In the genomic region with DNA sequence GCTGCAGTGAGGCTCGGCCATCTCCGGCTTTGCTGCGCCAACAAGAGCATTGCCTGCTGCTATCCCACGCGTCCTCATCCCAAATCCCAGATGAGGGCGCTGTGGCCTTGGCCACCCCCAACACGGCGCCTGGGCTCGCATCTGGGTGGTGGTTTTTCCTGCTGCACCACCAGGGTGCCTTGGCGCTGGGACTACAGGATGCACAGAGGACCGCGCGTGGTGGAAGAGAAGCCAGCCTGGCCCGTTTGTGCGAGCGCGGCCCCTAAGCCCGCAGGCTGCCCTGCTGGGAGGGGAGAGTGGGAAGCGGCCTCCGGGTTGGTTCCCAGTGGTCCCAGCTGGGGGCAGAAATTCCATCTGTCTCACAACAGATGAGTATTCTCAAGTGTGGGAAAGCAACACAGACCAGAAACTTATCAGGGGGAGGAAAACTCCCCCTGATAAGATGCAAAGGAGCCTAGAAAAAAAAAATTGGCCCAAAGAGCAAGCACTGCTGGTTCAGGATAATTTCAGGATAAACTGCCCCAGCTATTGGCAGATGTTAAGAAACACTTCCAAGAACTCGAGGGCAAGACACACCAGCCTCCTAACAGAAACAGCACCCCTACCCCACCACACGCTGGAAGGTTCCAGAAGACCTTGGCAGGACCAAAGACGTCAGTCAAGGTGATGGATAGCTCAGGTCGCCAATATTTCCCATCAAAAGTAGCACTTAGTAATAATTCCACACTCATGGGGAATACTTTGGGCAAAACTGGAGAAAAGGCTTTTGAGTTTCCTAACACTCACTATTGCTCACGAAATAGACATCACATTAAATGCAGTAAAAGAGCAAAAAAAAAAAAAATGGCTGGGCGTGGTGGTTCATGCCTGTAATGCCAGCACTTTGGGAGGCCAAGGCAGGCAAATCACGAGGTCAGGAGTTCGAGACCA, we compare ENCODE assay signal across 8 cellular contexts.
A peak's percentile ranks its signal among the peaks of the same experiment; 100 is the strongest.
DNase-seq lines count a peak whose midpoint lies in the region; ATAC-seq, FAIRE-seq and TF ChIP-seq lines count a peak whose summit lies in the region.

No MANE protein-coding gene starts in this region.

- H3K27ac ChIP-seq in IMR-90 (ENCODE audit: insufficient read depth, low read length), result no peak overlapping the region

- peaks cover 13% of the 10 kb centered on the region; the same call in 1 of the 2 replicates for H4K20me1 ChIP-seq in IMR-90 (ENCODE audit: insufficient read depth, low read length)

- no TSS peak for BruUV-seq in IMR-90 (replicated peaks; lab: Mats Ljungman, UMichigan)

- peak overlapping the region; percentile 83 for H2AFZ ChIP-seq in IMR-90 (replicated peaks; ENCODE audit: low read length, poor library complexity)

- H3K4me3 ChIP-seq in IMR-90 (ENCODE audit: insufficient read depth, low read depth, low read length) (no peak overlapping the region), cardiac fibroblast (replicated peaks in 1 of 2; ENCODE audit: low read depth in 2 of 2, low read length in 2 of 2) (peak overlapping the region in 1 of 2 donors; percentile 13), kidney epithelial cell (ENCODE audit: low read depth, low read length) (no peak overlapping the region)

- H3K23ac ChIP-seq in IMR-90 (ENCODE audit: low read depth, low read length), result peak overlapping the region; percentile 69; the same call in 1 of the 2 replicates

- POLR2A ChIA-PET in IMR-90 (lab: Charles Lee; ENCODE audit: unreplicated experiment), result interaction anchor here (0.6 kb wide), 2 partner anchors 8 to 51 kb away, joined by 3 to 5 read pairs; no protein-coding TSS in a partner anchor

- peak overlapping the region; percentile 83 for H2BK120ac ChIP-seq in IMR-90 (ENCODE audit: low read depth, low read length)

- peak overlapping the region; percentile 85 for H3K14ac ChIP-seq in IMR-90 (replicated peaks; ENCODE audit: low read depth, low read length)

- TF ChIP-seq CTCF in IMR-90 (conservative IDR thresholded peaks at IDR 0.05; ENCODE audit: low read depth, low read length), result peak; percentile 72
- peak; percentile 89 for TF ChIP-seq CTCF in cardiac fibroblast (IDR thresholded peaks at IDR 0.05; ENCODE audit: low read depth, low read length)
- peak; percentile 90 for TF ChIP-seq CTCF in kidney epithelial cell (IDR thresholded peaks at IDR 0.05; ENCODE audit: insufficient read depth, low read length, poor library complexity, severe bottlenecking)

- H3K4me2 ChIP-seq in IMR-90 (ENCODE audit: low read depth, low read length), result no peak overlapping the region

- TF ChIP-seq POLR2A in IMR-90 (IDR thresholded peaks at IDR 0.05; ENCODE audit: low read depth, low read length) (0 out of 2 replicates have a peak, but pooled peaks have one; percentile 13), GM18505 (IDR thresholded peaks at IDR 0.05; ENCODE audit: borderline replicate concordance, extremely low read depth, insufficient read depth, insufficient read length) (no peak), H54 (IDR thresholded peaks at IDR 0.05; ENCODE audit: low read depth, low read length) (no peak)

- CTCF ChIA-PET in IMR-90 (lab: Yijun Ruan, JAX), result interaction anchor here (0.9 to 1.6 kb wide), 5 partner anchors 9 to 177 kb away, joined by 3 to 7 read pairs (median 3); no protein-coding TSS in a partner anchor

- dilution Hi-C loops in IMR-90 (cut with HindIII; ENCODE audit: low sequenced_read_pairs, unreplicated experiment), result no loop called here

- in situ Hi-C loops in IMR-90 (cut with MboI; ENCODE audit: low sequenced_read_pairs), result loop anchor here (25.0 kb wide), 1 partner anchor 170 kb away; no protein-coding TSS in a partner anchor

- H3K4me1 ChIP-seq in IMR-90 (ENCODE audit: control insufficient read depth, insufficient read depth, low read length), result peaks cover 21% of the 10 kb centered on the region

- H3K9ac ChIP-seq in IMR-90 (ENCODE audit: low read depth, low read length), result no peak overlapping the region

- H4K5ac ChIP-seq in IMR-90 (ENCODE audit: low read depth, low read length), result no peak overlapping the region

- H3K27me3 ChIP-seq in IMR-90 (ENCODE audit: control insufficient read depth, insufficient read depth, low read length) (peaks cover 2% of the 10 kb centered on the region; the same call in 1 of the 2 replicates), kidney epithelial cell (ENCODE audit: control insufficient read depth, insufficient read depth, low read length) (no peaks in the 10 kb centered on the region)

- TF ChIP-seq RAD21 in IMR-90 (IDR thresholded peaks at IDR 0.05; ENCODE audit: low read length), result peak; percentile 79

- H3K36me3 ChIP-seq in IMR-90 (ENCODE audit: control insufficient read depth, insufficient read depth, low read length), result no peaks in the 10 kb centered on the region
- H3K36me3 ChIP-seq in kidney epithelial cell (ENCODE audit: control insufficient read depth, insufficient read depth, low read length), result no peaks in the 10 kb centered on the region

- H3K18ac ChIP-seq in IMR-90 (ENCODE audit: low read depth, low read length), result no peak overlapping the region

- H4K8ac ChIP-seq in IMR-90 (ENCODE audit: low read depth in 2 of 2, low read length in 2 of 2), result peak overlapping the region in 1 of 2 experiments; percentile 57; a peak in 1 of 4 replicates

- peaks cover 32% of the 10 kb centered on the region for H3K9me1 ChIP-seq in IMR-90 (ENCODE audit: insufficient read depth, low read length)

- 0 out of 2 replicates have a peak, but pooled peaks cover 2% of the 10 kb centered on the region for H3K9me3 ChIP-seq in IMR-90 (ENCODE audit: control insufficient read depth, insufficient read depth, low read length)

- H2BK20ac ChIP-seq in IMR-90 (ENCODE audit: low read depth, low read length), result peak overlapping the region; percentile 91

- intact Hi-C loops in IMR-90 (cut with micrococcal nuclease), result loop anchor here (1.0 to 2.0 kb wide), 3 partner anchors 62 to 225 kb away; no protein-coding TSS in a partner anchor

- H3K4ac ChIP-seq in IMR-90 (ENCODE audit: low read depth, low read length), result peak overlapping the region; percentile 81

- H2AK5ac ChIP-seq in IMR-90 (ENCODE audit: low read depth, low read length), result peak overlapping the region; percentile 71

- no peak overlapping the region for H3K56ac ChIP-seq in IMR-90 (ENCODE audit: extremely low read depth, insufficient read depth, low read length)

- ATAC-seq in IMR-90 (ENCODE audit: low read depth) (peak; percentile 69), GM18505 (IDR thresholded peaks at IDR 0.05; ENCODE audit: unreplicated experiment) (no peak), HG03439 (IDR thresholded peaks at IDR 0.05; ENCODE audit: unreplicated experiment) (no peak)

- 0 out of 3 replicates have a peak overlapping the region, but pooled peaks have one; percentile 31 for H2BK15ac ChIP-seq in IMR-90 (ENCODE audit: low read depth, low read length)

- 11% methylated on average over 9 of the region's 28 CpGs; no CpG with 5 or more reads in 1 of the 2 experiments for WGBS in IMR-90 (ENCODE audit: extremely low coverage in 2 of 2, insufficient read length in 1 of 2), 2 experiments

- no peak overlapping the region for H2BK5ac ChIP-seq in IMR-90 (ENCODE audit: low read depth, low read length, poor library complexity, severe bottlenecking)

- no peak for FAIRE-seq in H54 (lab: Jason Lieb, UNC)

- H3K79me1 ChIP-seq in IMR-90 (ENCODE audit: low read depth in 1 of 2, low read length in 2 of 2), result peaks cover 0 to 6% of the 10 kb centered on the region in 2 experiments; a peak in 1 of 4 replicates

- H4K91ac ChIP-seq in IMR-90 (ENCODE audit: insufficient read depth, low read depth, low read length), result peak overlapping the region; percentile 46

- DNase-seq in IMR-90 (peak; percentile 77), cardiac fibroblast (ENCODE audit: low read depth in 2 of 2) (peak; percentile 91 to 98), kidney epithelial cell (ENCODE audit: low read depth) (peak; percentile 48), stromal cell of bone marrow (ENCODE audit: low read depth) (peak; percentile 29), H54 (ENCODE audit: insufficient read length, low spot score) (no peak), NCI-H1417 (lab: John Stamatoyannopoulos, UW) (no peak)

- peak overlapping the region; percentile 91 for H2AK9ac ChIP-seq in IMR-90 (replicated peaks; ENCODE audit: low read depth, low read length, poor library complexity)

TF ChIP-seq in IMR-90, 13 proteins besides CTCF, POLR2A, EP300 and RAD21:
- no peak for TF ChIP-seq MAFK (IDR thresholded peaks at IDR 0.05; ENCODE audit: low read depth, low read length)
- TF ChIP-seq SMC3 (IDR thresholded peaks at IDR 0.05; ENCODE audit: low read depth, low read length), result peak; percentile 54
- TF ChIP-seq MAZ (IDR thresholded peaks at IDR 0.05; ENCODE audit: borderline replicate concordance, low read depth, low read length), result 0 out of 2 replicates have a peak, but pooled peaks have one; percentile 32

Comparison
In these comparisons a context has a peak if more than half of its experiments do, and no peak if none do; other contexts are left out.
1. DNase-seq: peak in IMR-90 (single experiment), cardiac fibroblast (2 of 2), kidney epithelial cell (single experiment) and stromal cell of bone marrow (single experiment); none in H54 (single experiment) and NCI-H1417 (0 of 3).
2. Peak in every context shown above with its lines, with median percentiles within 50 percentile points of each other: CTCF ChIP-seq.